ENCODE assay signal across 24 cellular contexts in genomic region chr16:57910726-57911125, GRCh38.
"Had no signal": no experiment of that assay in that cellular context is flagged by ENCODE, and none has a peak within 500 bp of the region (broad histone marks: within the 10 kb centered on the region; RNA-seq: fewer than 3 reads in every experiment).

No MANE protein-coding gene starts in this region.

- H3K27ac Mint-ChIP-seq: dendritic cell treated with granulocyte-macrophage colony-stimulating factor and Interleukin-4, amounts not matched to agents 40 ng/mL and 50 ng/mL, for 4 days; endodermal cell; immature natural killer cell; memory B cell; naive thymus-derived CD4-positive, alpha-beta T cell had no signal

- H3K4me2 ChIP-seq: hepatocyte had no signal

- H3K36me3 ChIP-seq: colonic mucosa, esophagus muscularis mucosa, gastroesophageal sphincter, heart left ventricle, left lung, lower lobe of right lung had no signal

- ATAC-seq: effector memory CD8-positive, alpha-beta T cell; foreskin keratinocyte; gastroesophageal sphincter; heart left ventricle; left cardiac atrium; left lung; left ventricle myocardium superior; lower lobe of right lung; naive thymus-derived CD4-positive, alpha-beta T cell had no signal

- H3K9me3 ChIP-seq: colonic mucosa, esophagus muscularis mucosa, gastroesophageal sphincter, heart left ventricle, left lung, lower lobe of right lung had no signal

- H3K9me3 Mint-ChIP-seq: dendritic cell treated with granulocyte-macrophage colony-stimulating factor and Interleukin-4, amounts not matched to agents 40 ng/mL and 50 ng/mL, for 4 days; effector memory CD8-positive, alpha-beta T cell; endodermal cell; immature natural killer cell; memory B cell; naive thymus-derived CD4-positive, alpha-beta T cell had no signal

- DNase-seq: colonic mucosa; cortex of kidney; effector CD8-positive, alpha-beta T cell; effector memory CD8-positive, alpha-beta T cell; endodermal cell; erythroblast; foreskin keratinocyte; heart left ventricle; hypothalamus; immature natural killer cell; islet precursor cell; left cardiac atrium; left lung; left ventricle myocardium superior; lower lobe of right lung; mesendoderm; midbrain; naive thymus-derived CD4-positive, alpha-beta T cell had no signal

- H2AFZ ChIP-seq: hepatocyte had no signal

- H3K36me3 Mint-ChIP-seq: memory B cell; naive thymus-derived CD4-positive, alpha-beta T cell had no signal

- H3K4me3 ChIP-seq: colonic mucosa, esophagus muscularis mucosa, gastroesophageal sphincter, heart left ventricle, hepatocyte, left lung, lower lobe of right lung had no signal

- H3K27me3 ChIP-seq: colonic mucosa, foreskin keratinocyte, hepatocyte, left lung had no signal

- H3K4me1 Mint-ChIP-seq: endodermal cell, immature natural killer cell had no signal

- H3K79me2 ChIP-seq: hepatocyte had no signal

- H3K4me1 ChIP-seq: colonic mucosa, foreskin keratinocyte, gastroesophageal sphincter, heart left ventricle, lower lobe of right lung had no signal

- H3K4me3 Mint-ChIP-seq: dendritic cell treated with granulocyte-macrophage colony-stimulating factor and Interleukin-4, amounts not matched to agents 40 ng/mL and 50 ng/mL, for 4 days; effector memory CD8-positive, alpha-beta T cell; endodermal cell; immature natural killer cell; memory B cell; naive thymus-derived CD4-positive, alpha-beta T cell had no signal

- H3K27ac ChIP-seq: colonic mucosa, epithelial cell of prostate, esophagus muscularis mucosa, foreskin keratinocyte, gastroesophageal sphincter, heart left ventricle, hepatocyte, left lung, lower lobe of right lung had no signal
